Comparison of ENCODE assay signal across 8 cellular contexts in genomic region chr12:19678501-19678900, GRCh38.
A peak's percentile ranks its signal among the peaks of the same experiment; 100 is the strongest.
DNase-seq lines count a peak whose midpoint lies in the region; ATAC-seq and TF ChIP-seq lines count a peak whose summit lies in the region.
"Not testable (repeated sequence)": the region's sequence is repeated elsewhere in the genome, so short reads cannot be mapped to it uniquely, and the experiment has no call there.

No MANE protein-coding gene starts in this region.

- not testable (repeated sequence) for TF ChIP-seq CTCF in CD4-positive, alpha-beta T cell (IDR thresholded peaks at IDR 0.05); activated CD8-positive, alpha-beta T cell treated with anti-CD3 and anti-CD28 coated beads for 36 hours (IDR thresholded peaks at IDR 0.05)

- ATAC-seq in CD4-positive, alpha-beta T cell (ENCODE audit: poor library complexity); T-helper 17 cell; activated T-helper 17 cell treated with anti-CD3 and anti-CD28 coated beads, Interleukin-2, amount 50 U/mL, for 72 hours (replicated peaks): not testable (repeated sequence)
- peak; percentile 40 for ATAC-seq in activated CD8-positive, alpha-beta T cell treated with anti-CD3 and anti-CD28 coated beads for 36 hours
- ATAC-seq in activated naive CD8-positive, alpha-beta T cell treated with anti-CD3 and anti-CD28 coated beads, Interleukin-2, amount 10 ng/mL, durations not matched to agents 7 days and 5 days (ENCODE audit: low read depth): peak; percentile 78
- peak; percentile 45 for ATAC-seq in stimulated activated naive CD8-positive, alpha-beta T cell treated with anti-CD3 and anti-CD28 coated beads, Interleukin-15, Interleukin-2, amounts not matched to agents 100 U/mL and 50 U/mL, for 24 hours

- H3K27ac Mint-ChIP-seq in CD4-positive, alpha-beta T cell: peak overlapping the region; percentile 78
- H3K27ac Mint-ChIP-seq in T-helper 17 cell (peak overlapping the region; percentile 59), immature natural killer cell (peak overlapping the region; percentile 90 to 97 (median 96))
- H3K27ac Mint-ChIP-seq in activated CD8-positive, alpha-beta T cell treated with anti-CD3 and anti-CD28 coated beads for 36 hours: peak overlapping the region; percentile 91
- peak overlapping the region; percentile 71 for H3K27ac Mint-ChIP-seq in activated T-helper 17 cell treated with anti-CD3 and anti-CD28 coated beads, Interleukin-2, amount 50 U/mL, for 72 hours
- H3K27ac Mint-ChIP-seq in activated naive CD8-positive, alpha-beta T cell treated with anti-CD3 and anti-CD28 coated beads, Interleukin-2, amount 10 ng/mL, durations not matched to agents 7 days and 5 days: peak overlapping the region; percentile 94

- CTCF ChIA-PET in CD4-positive, alpha-beta T cell (lab: Charles Lee); activated CD8-positive, alpha-beta T cell treated with anti-CD3 and anti-CD28 coated beads for 36 hours (lab: Charles Lee): not testable (repeated sequence)

- DNase-seq in CD4-positive, alpha-beta T cell; T-helper 17 cell; activated naive CD8-positive, alpha-beta T cell treated with anti-CD3 and anti-CD28 coated beads, Interleukin-2, amount 10 ng/mL, durations not matched to agents 7 days and 5 days; stimulated activated naive CD8-positive, alpha-beta T cell treated with anti-CD3 and anti-CD28 coated beads, Interleukin-15, Interleukin-2, amounts not matched to agents 100 U/mL and 50 U/mL, for 24 hours: not testable (repeated sequence)
- DNase-seq in Jurkat, Clone E6-1 (ENCODE audit: low read depth, low spot score): peak; percentile 42
- peak; percentile 16 for DNase-seq in activated CD8-positive, alpha-beta T cell treated with anti-CD3 and anti-CD28 coated beads for 36 hours
- DNase-seq in immature natural killer cell: peak; percentile 69 to 76 (median 73)

- POLR2A ChIA-PET in CD4-positive, alpha-beta T cell (lab: Charles Lee): not testable (repeated sequence)
- POLR2A ChIA-PET in activated CD8-positive, alpha-beta T cell treated with anti-CD3 and anti-CD28 coated beads for 36 hours (lab: Charles Lee): interaction anchor here (1.2 kb wide), 1 partner anchor 455 kb away, joined by 3 read pairs; no protein-coding TSS in a partner anchor
- POLR2A ChIA-PET in activated naive CD8-positive, alpha-beta T cell treated with anti-CD3 and anti-CD28 coated beads, Interleukin-2, amount 10 ng/mL, durations not matched to agents 7 days and 5 days (lab: Charles Lee): interaction anchor here (0.8 kb wide), 1 partner anchor 16 kb away, joined by 5 read pairs; no protein-coding TSS in a partner anchor

- intact Hi-C loops in CD4-positive, alpha-beta T cell (cut with DNase I, micrococcal nuclease): not testable (repeated sequence)
- intact Hi-C loops in activated CD8-positive, alpha-beta T cell treated with anti-CD3 and anti-CD28 coated beads for 36 hours (cut with micrococcal nuclease): loop anchor here (5.0 to 10.0 kb wide), 3 partner anchors 119 to 244 kb away; partner anchors contain the start of gene AEBP2

- peaks cover 12% of the 10 kb centered on the region for H3K9me3 Mint-ChIP-seq in CD4-positive, alpha-beta T cell
- H3K9me3 Mint-ChIP-seq in activated CD8-positive, alpha-beta T cell treated with anti-CD3 and anti-CD28 coated beads for 36 hours: peaks cover 39% of the 10 kb centered on the region
- H3K9me3 Mint-ChIP-seq in activated T-helper 17 cell treated with anti-CD3 and anti-CD28 coated beads, Interleukin-2, amount 50 U/mL, for 72 hours; activated naive CD8-positive, alpha-beta T cell treated with anti-CD3 and anti-CD28 coated beads, Interleukin-2, amount 10 ng/mL, durations not matched to agents 7 days and 5 days: not testable (repeated sequence)
- peaks cover 0 to 14% (median 6%) of the 10 kb centered on the region in 6 donors for H3K9me3 Mint-ChIP-seq in immature natural killer cell

- peak overlapping the region; percentile 39 for H3K4me3 Mint-ChIP-seq in CD4-positive, alpha-beta T cell
- peak overlapping the region; percentile 3 for H3K4me3 Mint-ChIP-seq in T-helper 17 cell
- peak overlapping the region; percentile 60 for H3K4me3 Mint-ChIP-seq in activated CD8-positive, alpha-beta T cell treated with anti-CD3 and anti-CD28 coated beads for 36 hours
- peak overlapping the region; percentile 66 for H3K4me3 Mint-ChIP-seq in activated T-helper 17 cell treated with anti-CD3 and anti-CD28 coated beads, Interleukin-2, amount 50 U/mL, for 72 hours
- H3K4me3 Mint-ChIP-seq in activated naive CD8-positive, alpha-beta T cell treated with anti-CD3 and anti-CD28 coated beads, Interleukin-2, amount 10 ng/mL, durations not matched to agents 7 days and 5 days: peak overlapping the region; percentile 80
- H3K4me3 Mint-ChIP-seq in immature natural killer cell: peak overlapping the region; percentile 81 to 92 (median 85)

- not testable (repeated sequence) for H3K27me3 Mint-ChIP-seq in CD4-positive, alpha-beta T cell; T-helper 17 cell; activated CD8-positive, alpha-beta T cell treated with anti-CD3 and anti-CD28 coated beads for 36 hours; activated T-helper 17 cell treated with anti-CD3 and anti-CD28 coated beads, Interleukin-2, amount 50 U/mL, for 72 hours; activated naive CD8-positive, alpha-beta T cell treated with anti-CD3 and anti-CD28 coated beads, Interleukin-2, amount 10 ng/mL, durations not matched to agents 7 days and 5 days; immature natural killer cell (ENCODE audit: low read depth in 3 of 3)

- H3K9me3 ChIP-seq in CD4-positive, alpha-beta T cell (ENCODE audit: control insufficient read depth, low read length); T-helper 17 cell (ENCODE audit: control insufficient read depth, low read length, poor library complexity, severe bottlenecking): not testable (repeated sequence)

- not testable (repeated sequence) for H3K4me3 ChIP-seq in Jurkat, Clone E6-1 (ENCODE audit: low read length)

- H3K27me3 ChIP-seq in CD4-positive, alpha-beta T cell (ENCODE audit: control insufficient read depth, insufficient read depth, low read length): not testable (repeated sequence)

- not testable (repeated sequence) for H3K36me3 Mint-ChIP-seq in CD4-positive, alpha-beta T cell (ENCODE audit: low read depth); T-helper 17 cell (ENCODE audit: low read depth); activated T-helper 17 cell treated with anti-CD3 and anti-CD28 coated beads, Interleukin-2, amount 50 U/mL, for 72 hours (ENCODE audit: low read depth)
- peaks cover 40% of the 10 kb centered on the region for H3K36me3 Mint-ChIP-seq in activated CD8-positive, alpha-beta T cell treated with anti-CD3 and anti-CD28 coated beads for 36 hours (ENCODE audit: low read depth)
- H3K36me3 Mint-ChIP-seq in activated naive CD8-positive, alpha-beta T cell treated with anti-CD3 and anti-CD28 coated beads, Interleukin-2, amount 10 ng/mL, durations not matched to agents 7 days and 5 days: peaks cover 50% of the 10 kb centered on the region
- peaks cover 10 to 20% (median 13%) of the 10 kb centered on the region in 3 donors for H3K36me3 Mint-ChIP-seq in immature natural killer cell

- peaks cover 24% of the 10 kb centered on the region for H3K4me1 Mint-ChIP-seq in CD4-positive, alpha-beta T cell (ENCODE audit: low read depth)
- peaks cover 15% of the 10 kb centered on the region for H3K4me1 Mint-ChIP-seq in T-helper 17 cell
- H3K4me1 Mint-ChIP-seq in activated CD8-positive, alpha-beta T cell treated with anti-CD3 and anti-CD28 coated beads for 36 hours (ENCODE audit: low read depth): peaks cover 62% of the 10 kb centered on the region
- peaks cover 35% of the 10 kb centered on the region for H3K4me1 Mint-ChIP-seq in activated T-helper 17 cell treated with anti-CD3 and anti-CD28 coated beads, Interleukin-2, amount 50 U/mL, for 72 hours
- H3K4me1 Mint-ChIP-seq in activated naive CD8-positive, alpha-beta T cell treated with anti-CD3 and anti-CD28 coated beads, Interleukin-2, amount 10 ng/mL, durations not matched to agents 7 days and 5 days: peaks cover 52% of the 10 kb centered on the region
- H3K4me1 Mint-ChIP-seq in immature natural killer cell: peaks cover 45 to 47% of the 10 kb centered on the region in 2 donors

- H3K27ac ChIP-seq in CD4-positive, alpha-beta T cell (ENCODE audit: low read depth, low read length): not testable (repeated sequence)

Comparison
In these comparisons a context has a peak if more than half of its experiments do, and no peak if none do; other contexts are left out.
1. H3K4me3 Mint-ChIP-seq: peak in every context shown above with its lines; median percentile 85 in immature natural killer cell; 80 in activated naive CD8-positive, alpha-beta T cell treated with anti-CD3 and anti-CD28 coated beads, Interleukin-2, amount 10 ng/mL, durations not matched to agents 7 days and 5 days; 66 in activated T-helper 17 cell treated with anti-CD3 and anti-CD28 coated beads, Interleukin-2, amount 50 U/mL, for 72 hours; 60 in activated CD8-positive, alpha-beta T cell treated with anti-CD3 and anti-CD28 coated beads for 36 hours; 39 in CD4-positive, alpha-beta T cell; 3 in T-helper 17 cell.